In genomic region chr11:46121724-46122477, GRCh38 we compare ENCODE assay signal across 8 cellular contexts. TPM values are rescaled to one million over a fixed set of nuclear protein-coding genes. Genes with fewer than 3 reads are reported as not detected.
A peak's percentile ranks its signal among the peaks of the same experiment; 100 is the strongest.
DNase-seq lines count a peak whose midpoint lies in the region; ATAC-seq, FAIRE-seq and TF ChIP-seq lines count a peak whose summit lies in the region.

No MANE protein-coding gene starts in this region.

- H3K4me3 ChIP-seq in BE2C (ENCODE audit: low read depth, low read length), result peak overlapping the region; percentile 73
- H3K4me3 ChIP-seq in right lobe of liver, result peak overlapping the region; percentile 52 to 79 (median 72)

- no peaks in the 10 kb centered on the region for H3K9me3 ChIP-seq in BE2C
- H3K9me3 ChIP-seq in right lobe of liver, result no peaks in the 10 kb centered on the region

- 0% methylated on average over 16 of the region's 74 CpGs for WGBS in right lobe of liver (ENCODE audit: insufficient coverage, low coverage, low lambda C conversion rate, missing lambda C conversion rate)

- TF ChIP-seq CTCF in BE2C (IDR thresholded peaks at IDR 0.05; ENCODE audit: low read depth, low read length), result no peak
- no peak for TF ChIP-seq CTCF in right lobe of liver (IDR thresholded peaks at IDR 0.05)

- TF ChIP-seq POLR2A in right lobe of liver (IDR thresholded peaks at IDR 0.05), result peak; percentile 54

- intact Hi-C loops in right lobe of liver (cut with DNase I), result no loop called here

- peak; percentile 83 for FAIRE-seq in GM19239 (lab: Jason Lieb, UNC)

- H3K27ac ChIP-seq in right lobe of liver, result peak overlapping the region; percentile 63 to 83 (median 71)

- H3K4me1 ChIP-seq in BE2C (no peaks in the 10 kb centered on the region), right lobe of liver (peaks cover 0 to 15% (median 0%) of the 10 kb centered on the region in 4 donors)

- H3K27me3 ChIP-seq in BE2C (no peaks in the 10 kb centered on the region), right lobe of liver (no peaks in the 10 kb centered on the region)

- DNase-seq in BE2C (peak; percentile 59), GM19239 (ENCODE audit: insufficient read length, low spot score) (peak; percentile 46), NCI-H524 treated with DMSO at 0.1 percent for 48 hours (lab: John Stamatoyannopoulos, UW) (peak; percentile 61), dermis blood vessel endothelial cell (peak; percentile 92), right lobe of liver (peak; percentile 73 to 85 (median 82))
- peak; percentile 65 for DNase-seq in activated CD4-positive, alpha-beta T cell treated with anti-CD3 and anti-CD28 coated beads, Interleukin-2, amount 50 U/mL, for 1 hour
- DNase-seq in stimulated activated CD4-positive, alpha-beta T cell treated with anti-CD3 and anti-CD28 coated beads, Interleukin-4, amount 100 ng/mL, for 24 hours, result peak; percentile 77

- no peaks in the 10 kb centered on the region for H3K36me3 ChIP-seq in BE2C
- H3K36me3 ChIP-seq in right lobe of liver, result no peaks in the 10 kb centered on the region

- ATAC-seq in HG03439 (IDR thresholded peaks at IDR 0.05; ENCODE audit: unreplicated experiment) (peak; percentile 47), right lobe of liver (peak; percentile 33 to 64 (median 58))

RNA-seq across cellular contexts. Expression of gene PHF21A, which starts 0.6 kb away (rescaled TPM):
- 19.6 TPM for polyA plus RNA-seq in BE2C (2012; ENCODE audit: insufficient read depth, insufficient read length, low read depth)
- total RNA-seq in dermis blood vessel endothelial cell, result 6.3 and 13.2 TPM in 2 replicates
- 10 to 100 TPM in 5 of 6 experiments, 1 to 10 TPM in 1; 9.2 to 17.1 (median 10.4) TPM for total RNA-seq in right lobe of liver

Comparison
In these comparisons a context has a peak if more than half of its experiments do, and no peak if none do; other contexts are left out.
1. Peak in every context shown above with its lines: DNase-seq, ATAC-seq, H3K4me3 ChIP-seq and H3K27ac ChIP-seq.